ENCODE assay signal across 8 cellular contexts in the genomic region with DNA sequence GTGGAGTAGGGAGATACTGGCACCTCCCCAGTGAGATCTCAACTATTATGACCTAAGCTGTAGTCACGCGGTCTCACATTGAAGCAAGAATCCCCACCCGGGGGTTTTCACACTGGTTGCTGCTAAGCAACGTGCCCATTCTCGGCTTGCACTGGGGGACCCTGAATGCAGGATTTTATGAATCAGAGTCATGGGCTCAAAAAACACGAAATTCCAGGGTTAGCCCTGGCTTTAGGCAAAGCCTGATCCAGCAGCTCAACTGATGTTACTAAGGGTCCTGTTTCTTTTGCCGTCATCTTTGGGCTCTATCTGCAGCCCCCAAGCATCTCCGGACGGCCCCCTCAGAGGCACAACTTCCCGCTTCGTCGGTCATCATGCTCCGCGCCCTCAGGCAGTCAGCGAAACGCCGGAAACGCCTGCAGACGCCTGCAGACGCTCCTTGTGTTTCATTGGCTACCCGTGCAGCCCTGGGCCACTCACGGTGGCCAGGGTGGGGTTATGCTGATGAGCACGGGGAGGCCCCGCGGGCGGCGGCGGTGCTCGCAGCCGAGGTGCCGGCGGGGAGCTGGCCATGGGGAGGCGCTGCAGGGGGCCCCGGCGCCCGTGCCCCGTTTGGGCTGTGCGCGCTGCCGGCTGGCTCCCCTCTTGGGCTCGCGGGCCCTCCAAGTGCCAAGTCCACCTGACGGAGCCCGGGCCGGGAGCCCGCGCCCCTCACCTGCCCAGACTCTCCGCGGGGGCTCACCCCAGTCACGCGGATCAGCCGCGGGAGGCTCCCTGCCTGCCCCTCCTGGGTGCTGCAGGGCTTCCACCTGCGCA. TPM values are rescaled to one million over a fixed set of nuclear protein-coding genes. Genes with fewer than 3 reads are reported as not detected.
DNase-seq lines count a peak whose midpoint lies in the region; ATAC-seq, FAIRE-seq and TF ChIP-seq lines count a peak whose summit lies in the region.

No MANE protein-coding gene starts in this region.

- H3K36me3 ChIP-seq in hepatocyte (replicated peaks; ENCODE audit: insufficient read depth, low read depth), result no peaks in the 10 kb centered on the region

- H2AFZ ChIP-seq in hepatocyte, result peak overlapping the region; percentile 56

- peak overlapping the region; percentile 93 for H3K4me2 ChIP-seq in hepatocyte

- peak; percentile 98 for DNase-seq in GM12892 (ENCODE audit: insufficient read length)
- peak; percentile 81 for DNase-seq in NCI-H128 (lab: John Stamatoyannopoulos, UW; ENCODE audit: unreplicated experiment)
- peak; percentile 80 to 96 (median 92) for DNase-seq in T-cell
- DNase-seq in anterior cingulate cortex (lab: John Stamatoyannopoulos, UW), result peak in 57 of 58 donors; percentile 12 to 86 (median 71)
- DNase-seq in hepatocyte (ENCODE audit: low spot score), result peak; percentile 92
- DNase-seq in renal cortical epithelial cell (ENCODE audit: low read depth), result peak; percentile 83
- no peak for DNase-seq in urothelium cell line (ENCODE audit: low spot score)

- H3K27ac ChIP-seq in hepatocyte, result no peak overlapping the region

- no peaks in the 10 kb centered on the region for H3K79me2 ChIP-seq in hepatocyte

- no peaks in the 10 kb centered on the region for H4K20me1 ChIP-seq in hepatocyte (ENCODE audit: insufficient read depth, poor library complexity, severe bottlenecking)

- peak overlapping the region; percentile 94 to 96 for H3K27ac Mint-ChIP-seq in T-cell

- H3K27me3 ChIP-seq in hepatocyte, result no peaks in the 10 kb centered on the region

- ATAC-seq in HG02798 (IDR thresholded peaks at IDR 0.05; ENCODE audit: poor library complexity, unreplicated experiment) (peak; percentile 99), T-cell (replicated peaks in 1 of 4) (peak; percentile 97 to 100 (median 100))

- H3K4me3 Mint-ChIP-seq in T-cell, result peak overlapping the region; percentile 79 to 80 (median 79)

- H3K36me3 Mint-ChIP-seq in T-cell, result no peaks in the 10 kb centered on the region

- H3K4me1 Mint-ChIP-seq in T-cell, result peaks cover 20 to 29% (median 24%) of the 10 kb centered on the region in 3 donors

- no peak overlapping the region for H3K4me3 ChIP-seq in hepatocyte

- TF ChIP-seq CTCF in hepatocyte (IDR thresholded peaks at IDR 0.05; ENCODE audit: poor library complexity), result peak; percentile 61

- FAIRE-seq in GM12892 (lab: Jason Lieb, UNC) (peak; percentile 99), urothelium cell line (lab: Jason Lieb, UNC) (no peak)

- CTCF ChIA-PET in T-cell (lab: Charles Lee), result interaction anchor here (0.5 to 3.8 kb wide), 18 partner anchors 10 to 1085 kb away, joined by 3 to 37 read pairs (median 4); a partner anchor contains a TSS

- no peaks in the 10 kb centered on the region for H3K9me2 ChIP-seq in hepatocyte (replicated peaks; ENCODE audit: insufficient read depth)

- WGBS in hepatocyte (ENCODE audit: low lambda C conversion rate, missing lambda C conversion rate), result 11% methylated on average over 47 of the region's 54 CpGs

- peaks cover 4% of the 10 kb centered on the region for H3K4me1 ChIP-seq in hepatocyte (ENCODE audit: insufficient read depth)

- no peaks in the 10 kb centered on the region for H3K27me3 Mint-ChIP-seq in T-cell

- H3K9me3 ChIP-seq in hepatocyte (ENCODE audit: low read depth), result no peaks in the 10 kb centered on the region

- POLR2A ChIA-PET in T-cell (lab: Charles Lee), result interaction anchor here (0.5 to 1.7 kb wide), 6 partner anchors 10 to 57 kb away, joined by 3 to 13 read pairs (median 4); no protein-coding TSS in a partner anchor

- TF ChIP-seq POLR2A in GM12892 (IDR thresholded peaks at IDR 0.05; ENCODE audit: low read depth, low read length), result peak; percentile 67; the same call in 1 of the 2 replicates

- no peaks in the 10 kb centered on the region for H3K9me3 Mint-ChIP-seq in T-cell

RNA-seq across cellular contexts. Expression of a gene that starts 25.8 kb away (rescaled TPM):
- polyA plus RNA-seq in GM12892 (2012; ENCODE audit: missing spikeins), result not detected
- total RNA-seq in T-cell (under 1 TPM; 0.20 to 0.43 (median 0.30) TPM), hepatocyte (0.23 and 0.76 TPM in 2 replicates), renal cortical epithelial cell (not detected in 2 replicates)
- 0.11 and 0.50 TPM in 2 replicates for polyA plus RNA-seq in hepatocyte

RNA-seq across cellular contexts. Expression of a gene that starts 33.1 kb away (rescaled TPM):
- not detected for polyA plus RNA-seq in GM12892 (2012; ENCODE audit: missing spikeins)
- total RNA-seq in T-cell (under 1 TPM; 0.13 to 0.49 (median 0.26) TPM), hepatocyte (0.17 and 1.3 TPM in 2 replicates), renal cortical epithelial cell (0.15 TPM in 1 of 2 replicates, not detected in the other)
- polyA plus RNA-seq in hepatocyte, result 0.35 and 1.0 TPM in 2 replicates

RNA-seq across cellular contexts. Expression of a gene that starts 33.6 kb away (rescaled TPM):
- not detected for polyA plus RNA-seq in GM12892 (2012; ENCODE audit: missing spikeins)
- total RNA-seq in T-cell (not detected), hepatocyte (not detected in 2 replicates), renal cortical epithelial cell (not detected in 2 replicates)
- not detected in 2 replicates for polyA plus RNA-seq in hepatocyte
